ENCODE assay signal across 10 cellular contexts in the genomic region with DNA sequence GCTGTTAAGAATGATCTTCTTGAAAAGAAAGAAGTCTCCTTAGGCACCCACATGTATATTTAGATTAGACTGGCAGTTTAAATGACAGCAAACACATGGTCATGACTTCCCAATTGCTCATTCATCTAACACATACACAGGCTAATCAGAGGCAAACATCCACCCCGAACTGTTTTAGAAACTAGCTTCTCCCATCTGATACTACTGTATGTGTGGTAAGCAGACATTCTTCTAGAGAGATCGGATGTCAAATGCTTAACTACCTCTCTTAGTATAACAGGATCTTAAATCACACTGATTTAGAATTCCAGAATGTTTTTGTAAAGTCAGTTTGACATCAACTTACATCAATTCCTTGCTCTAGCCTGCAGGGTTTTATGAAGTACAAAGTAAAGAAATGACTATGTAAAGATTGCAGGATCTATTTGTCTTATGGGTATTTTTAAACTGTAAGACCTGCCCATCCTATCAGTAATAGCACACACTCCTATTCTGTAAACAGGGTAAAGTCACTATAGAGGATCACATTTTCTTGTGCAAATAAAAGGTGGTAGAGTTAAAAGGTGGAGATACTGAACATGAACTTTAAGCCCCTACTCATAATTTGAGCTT.
DNase-seq lines count a peak whose midpoint lies in the region; TF ChIP-seq lines count a peak whose summit lies in the region.
"Had no signal": no experiment of that assay in that cellular context is flagged by ENCODE, and none has a peak within 500 bp of the region (broad histone marks: within the 10 kb centered on the region; RNA-seq: fewer than 3 reads in every experiment).

No MANE protein-coding gene starts in this region.

- H3K9ac ChIP-seq in OCI-LY1 (ENCODE audit: low read length): peak overlapping the region; percentile 79

- no peak for TF ChIP-seq CTCF in OCI-LY1 (IDR thresholded peaks at IDR 0.05; ENCODE audit: low read length)

- peak overlapping the region; percentile 99 for H3K27ac ChIP-seq in OCI-LY1 (ENCODE audit: low read depth, low read length, poor library complexity, severe bottlenecking)
- H3K27ac ChIP-seq: RWPE1 had no signal

- H3K4me3 ChIP-seq in OCI-LY1 (ENCODE audit: low read depth, low read length, poor library complexity, severe bottlenecking): peak overlapping the region; percentile 81

- H3K36me3 ChIP-seq in OCI-LY1 (ENCODE audit: insufficient read depth, low read length): peaks cover 31% of the 10 kb centered on the region

- no peaks in the 10 kb centered on the region for H3K9me3 ChIP-seq in OCI-LY1 (ENCODE audit: low read length)

- DNase-seq in DMS 273 (lab: John Stamatoyannopoulos, UW; ENCODE audit: unreplicated experiment) (peak; percentile 60), DMS 273 treated with DMSO at 0.1 percent for 48 hours (lab: John Stamatoyannopoulos, UW) (no peak), HEK293T (ENCODE audit: extremely low spot score) (no peak), myocyte (ENCODE audit: low read depth) (peak; percentile 79), NCI-H345 (lab: John Stamatoyannopoulos, UW) (no peak), COR-L47 (lab: John Stamatoyannopoulos, UW) (no peak), D341Med (ENCODE audit: low spot score) (no peak)
- DNase-seq: GOT3 had no signal

- H3F3A ChIP-seq in OCI-LY1 (ENCODE audit: insufficient read depth, low read length): 0 out of 2 replicates have a peak, but pooled peaks cover 1% of the 10 kb centered on the region

- H3K9me2 ChIP-seq in OCI-LY1 (ENCODE audit: low read depth, low read length): no peaks in the 10 kb centered on the region

- H2AFZ ChIP-seq in OCI-LY1 (ENCODE audit: low read length): no peak overlapping the region

- no peaks in the 10 kb centered on the region for H4K20me1 ChIP-seq in OCI-LY1 (ENCODE audit: insufficient read depth, low read length)

- H3K4me2 ChIP-seq in OCI-LY1 (ENCODE audit: low read length): peak overlapping the region; percentile 88

- peaks cover 42% of the 10 kb centered on the region for H3K4me1 ChIP-seq in OCI-LY1 (ENCODE audit: insufficient read depth, low read length, severe bottlenecking)

- no peaks in the 10 kb centered on the region for H3K27me3 ChIP-seq in OCI-LY1 (ENCODE audit: insufficient read depth, low read length)

- POLR2A ChIA-PET in HEK293T (lab: Yijun Ruan, JAX): interaction anchor here (1.2 kb wide), 1 partner anchor 302 kb away, joined by 3 read pairs; a partner anchor contains a TSS

- H3K79me2 ChIP-seq in OCI-LY1 (ENCODE audit: insufficient read depth, low read length): peaks cover 52% of the 10 kb centered on the region

- CTCF ChIA-PET in HEK293T (lab: Yijun Ruan, JAX): interaction anchor here (1.0 kb wide), 1 partner anchor 142 kb away, joined by 3 read pairs; no protein-coding TSS in a partner anchor

TF ChIP-seq in HEK293T, 16 proteins besides CTCF, POLR2A, EP300 and RAD21:
- TF ChIP-seq SUZ12 (IDR thresholded peaks at IDR 0.05) (no peak), CTBP1 (IDR thresholded peaks at IDR 0.05; ENCODE audit: borderline replicate concordance) (peak; percentile 76), ZNF384 (IDR thresholded peaks at IDR 0.05) (no peak), FOXA1 (IDR thresholded peaks at IDR 0.05) (peak; percentile 63; the same call in 1 of the 2 replicates), ARNT (IDR thresholded peaks at IDR 0.05) (peak; percentile 55; the same call in 1 of the 2 replicates)
- TF ChIP-seq, protein P1, sequence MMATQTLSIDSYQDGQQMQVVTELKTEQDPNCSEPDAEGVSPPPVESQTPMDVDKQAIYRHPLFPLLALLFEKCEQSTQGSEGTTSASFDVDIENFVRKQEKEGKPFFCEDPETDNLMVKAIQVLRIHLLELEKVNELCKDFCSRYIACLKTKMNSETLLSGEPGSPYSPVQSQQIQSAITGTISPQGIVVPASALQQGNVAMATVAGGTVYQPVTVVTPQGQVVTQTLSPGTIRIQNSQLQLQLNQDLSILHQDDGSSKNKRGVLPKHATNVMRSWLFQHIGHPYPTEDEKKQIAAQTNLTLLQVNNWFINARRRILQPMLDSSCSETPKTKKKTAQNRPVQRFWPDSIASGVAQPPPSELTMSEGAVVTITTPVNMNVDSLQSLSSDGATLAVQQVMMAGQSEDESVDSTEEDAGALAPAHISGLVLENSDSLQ (IDR thresholded peaks at IDR 0.05): peak; percentile 94

Comparison
In these comparisons a context has a peak if more than half of its experiments do, and no peak if none do; other contexts are left out.
1. DNase-seq: peak in DMS 273 (single experiment) and myocyte (single experiment); none in DMS 273 treated with DMSO at 0.1 percent for 48 hours (single experiment), HEK293T (single experiment), NCI-H345 (single experiment), COR-L47 (single experiment) and D341Med (single experiment).